Comparison of ENCODE assay signal across 19 cellular contexts in genomic region chr1:177802304-177802703, GRCh38.
DNase-seq lines count a peak whose midpoint lies in the region; ATAC-seq, FAIRE-seq and TF ChIP-seq lines count a peak whose summit lies in the region.
"Had no signal": no experiment of that assay in that cellular context is flagged by ENCODE, and none has a peak within 500 bp of the region (broad histone marks: within the 10 kb centered on the region; RNA-seq: fewer than 3 reads in every experiment).

No MANE protein-coding gene starts in this region.

- peaks cover 55% of the 10 kb centered on the region for H3K9me3 Mint-ChIP-seq in nephron progenitor cell
- H3K9me3 Mint-ChIP-seq in endodermal cell = peaks cover 28% of the 10 kb centered on the region

- 88% methylated on average over 2 of the region's 2 CpGs; no CpG with 5 or more reads in 1 of the 2 experiments for WGBS in H1 (ENCODE audit: extremely low coverage in 1 of 2, insufficient coverage in 1 of 2, insufficient read length in 1 of 2, insufficient replicate concordance in 2 of 2, low coverage in 1 of 2, low lambda C conversion rate in 2 of 2, missing lambda C conversion rate in 1 of 2), 2 experiments
- WGBS in endodermal cell (ENCODE audit: insufficient coverage in 1 of 2, insufficient read length in 1 of 2), 2 experiments = 93% methylated on average over 2 of the region's 2 CpGs; no CpG with 5 or more reads in 1 of the 2 experiments

- H3K36me3 ChIP-seq in H1 (ENCODE audit: control insufficient read depth in 2 of 4, insufficient read depth in 4 of 4, low read length in 3 of 4) = no peaks in the 10 kb centered on the region
- no peaks in the 10 kb centered on the region for H3K36me3 ChIP-seq in gastrocnemius medialis
- no peaks in the 10 kb centered on the region for H3K36me3 ChIP-seq in endodermal cell (ENCODE audit: control insufficient read depth, insufficient read depth, low read length)
- H3K36me3 ChIP-seq: BLaER1 had no signal

- H2BK12ac ChIP-seq in H1 (ENCODE audit: low read depth, low read length) = 0 out of 2 replicates have a peak overlapping the region, but pooled peaks have one; percentile 68

- H3K4me1 Mint-ChIP-seq in nephron progenitor cell = peaks cover 42% of the 10 kb centered on the region
- no peaks in the 10 kb centered on the region for H3K4me1 Mint-ChIP-seq in endodermal cell
- H3K4me1 Mint-ChIP-seq: CD4-positive, CD25-positive, alpha-beta regulatory T cell had no signal

- DNase-seq in H1 (ENCODE audit: low read depth in 1 of 2, low spot score in 2 of 2) (no peak), nephron progenitor cell (no peak), gastrocnemius medialis (peak in 1 of 2 donors; percentile 14), amygdala (lab: John Stamatoyannopoulos, UW) (no peak), endodermal cell (no peak)
- DNase-seq: Caco-2; CD4-positive, CD25-positive, alpha-beta regulatory T cell; CD8-positive, alpha-beta T cell; DMS79; EL; GDM1; GM23248; H9 had no signal

- no peak overlapping the region for H3K4me3 Mint-ChIP-seq in nephron progenitor cell
- H3K4me3 Mint-ChIP-seq in endodermal cell = no peak overlapping the region
- H3K4me3 Mint-ChIP-seq: CD4-positive, CD25-positive, alpha-beta regulatory T cell; CD8-positive, alpha-beta T cell; H9 had no signal

- in situ Hi-C loops in gastrocnemius medialis (cut with MboI; ENCODE audit: low sequenced_read_pairs in 4 of 4) = no loop called here

- H3K4me3 ChIP-seq in H1 (ENCODE audit: extremely low read depth in 1 of 4, insufficient read depth in 2 of 4, low read depth in 3 of 4, low read length in 4 of 4) (no peak overlapping the region), gastrocnemius medialis (no peak overlapping the region), endodermal cell (ENCODE audit: low read length) (no peak overlapping the region)
- H3K4me3 ChIP-seq: BLaER1, GM12878, GM23248 had no signal

- CTCF ChIA-PET in H1 (lab: Charles Lee; ENCODE audit: partially characterized antibody) = interaction anchor here (1.0 to 1.5 kb wide), 3 partner anchors 18 to 119 kb away, joined by 3 read pairs; no protein-coding TSS in a partner anchor

- TF ChIP-seq POLR2A in H1 (IDR thresholded peaks at IDR 0.05; ENCODE audit: control extremely low read depth in 1 of 2, low read depth in 2 of 2, low read length in 2 of 2) (no peak), gastrocnemius medialis (IDR thresholded peaks at IDR 0.05) (no peak)

- H3K27ac ChIP-seq in H1 (ENCODE audit: low read depth, low read length) (no peak overlapping the region), gastrocnemius medialis (peak overlapping the region in 3 of 4 donors; percentile 68 to 75 (median 75)), endodermal cell (ENCODE audit: low read depth, low read length) (no peak overlapping the region)
- H3K27ac ChIP-seq: BLaER1, C4-2B, GM23248 had no signal

- POLR2A ChIA-PET in H1 (lab: Charles Lee; ENCODE audit: partially characterized antibody) = interaction anchor here (1.0 kb wide), 1 partner anchor 9 kb away, joined by 3 read pairs; no protein-coding TSS in a partner anchor

- H3K14ac ChIP-seq in H1 (ENCODE audit: insufficient read length) = no peak overlapping the region

- H3K27me3 ChIP-seq in H1 (replicated peaks in 1 of 4; ENCODE audit: control insufficient read depth in 3 of 4, extremely low read depth in 1 of 4, insufficient read depth in 3 of 4, low read length in 3 of 4) (no peaks in the 10 kb centered on the region), gastrocnemius medialis (no peaks in the 10 kb centered on the region), endodermal cell (ENCODE audit: control insufficient read depth, insufficient read depth, low read length, poor library complexity, severe bottlenecking) (no peaks in the 10 kb centered on the region)
- H3K27me3 ChIP-seq: BLaER1 had no signal

- H2BK20ac ChIP-seq in H1 (ENCODE audit: low read length) = no peak overlapping the region

- no peak overlapping the region for H3K4me2 ChIP-seq in H1 (ENCODE audit: insufficient read depth in 1 of 2, low read depth in 2 of 2, low read length in 2 of 2)
- H3K4me2 ChIP-seq: BLaER1 had no signal

- no peak overlapping the region for H2AK5ac ChIP-seq in H1 (ENCODE audit: low read depth, low read length)

- H3K4me1 ChIP-seq in H1 (replicated peaks in 1 of 4; ENCODE audit: control insufficient read depth in 3 of 4, insufficient read depth in 4 of 4, low read length in 3 of 4) (peaks cover 0 to 7% (median under 1%) of the 10 kb centered on the region in 4 experiments; a peak in 2 of 7 replicates), gastrocnemius medialis (peaks cover 15 to 30% of the 10 kb centered on the region in 2 donors), endodermal cell (ENCODE audit: control insufficient read depth, insufficient read depth, low read length) (no peaks in the 10 kb centered on the region)
- H3K4me1 ChIP-seq: Caco-2 had no signal

- H3K9me3 ChIP-seq in H1 (ENCODE audit: insufficient read depth in 2 of 2, low read depth in 1 of 2, low read length in 1 of 2) (peaks cover 0 to 8% of the 10 kb centered on the region in 2 experiments; a peak in 1 of 4 replicates), gastrocnemius medialis (no peaks in the 10 kb centered on the region), endodermal cell (ENCODE audit: control insufficient read depth, low read length) (peaks cover 12% of the 10 kb centered on the region)
- H3K9me3 ChIP-seq: Caco-2 had no signal

- no peaks in the 10 kb centered on the region for H3K23me2 ChIP-seq in H1 (ENCODE audit: low read depth, low read length)

- H3K79me2 ChIP-seq in H1 (ENCODE audit: control insufficient read depth in 1 of 2, insufficient read depth in 2 of 2, low read length in 2 of 2) = no peaks in the 10 kb centered on the region

- TF ChIP-seq CTCF in H1 (IDR thresholded peaks at IDR 0.05; ENCODE audit: control extremely low read depth in 1 of 3, insufficient read depth in 1 of 3, low read depth in 1 of 3, low read length in 3 of 3) = no peak
- no peak for TF ChIP-seq CTCF in nephron progenitor cell (IDR thresholded peaks at IDR 0.05)
- no peak for TF ChIP-seq CTCF in gastrocnemius medialis (IDR thresholded peaks at IDR 0.05 in 4 of 5, conservative IDR thresholded peaks at IDR 0.05 in 1 of 5)
- TF ChIP-seq CTCF in endodermal cell (conservative IDR thresholded peaks at IDR 0.05) = no peak

- H3K27ac Mint-ChIP-seq in nephron progenitor cell (peak overlapping the region; percentile 37), endodermal cell (no peak overlapping the region)
- H3K27ac Mint-ChIP-seq: CD4-positive, CD25-positive, alpha-beta regulatory T cell; CD8-positive, alpha-beta T cell; H9 had no signal

- H2BK120ac ChIP-seq in H1 (replicated peaks; ENCODE audit: low read depth, low read length) = no peak overlapping the region

- no peak overlapping the region for H2BK5ac ChIP-seq in H1 (ENCODE audit: low read depth, low read length)

- no peak for FAIRE-seq in H1 (lab: Jason Lieb, UNC)
- FAIRE-seq: GM12878, GM19239 had no signal

- no peak overlapping the region for H4K5ac ChIP-seq in H1 (ENCODE audit: insufficient read length, low read depth, low read length)

- no peak for TF ChIP-seq EP300 in H1 (IDR thresholded peaks at IDR 0.05; ENCODE audit: borderline replicate concordance in 1 of 2, low read depth in 2 of 2, low read length in 2 of 2)

- H3K4ac ChIP-seq in H1 (replicated peaks; ENCODE audit: insufficient read length, low read depth, low read length) = no peak overlapping the region

- H3K27me3 Mint-ChIP-seq in nephron progenitor cell (ENCODE audit: low read depth, poor library complexity) = peaks cover 19% of the 10 kb centered on the region
- no peaks in the 10 kb centered on the region for H3K27me3 Mint-ChIP-seq in endodermal cell (ENCODE audit: insufficient read depth)

- no peak overlapping the region for H4K8ac ChIP-seq in H1 (ENCODE audit: extremely low read depth, insufficient read depth, low read length)

- H2AFZ ChIP-seq in H1 (ENCODE audit: low read length) = no peak overlapping the region
- H2AFZ ChIP-seq: GM23248 had no signal

- intact Hi-C loops in gastrocnemius medialis (cut with DNase I; ENCODE audit: low total_unique reads) = no loop called here

- no peak overlapping the region for H3K18ac ChIP-seq in H1 (ENCODE audit: extremely low read depth, low read length)

- H3K36me3 Mint-ChIP-seq in nephron progenitor cell (ENCODE audit: low read depth) = peaks cover 16% of the 10 kb centered on the region
- H3K36me3 Mint-ChIP-seq in endodermal cell (ENCODE audit: low read depth) = peaks cover 3% of the 10 kb centered on the region
- H3K36me3 Mint-ChIP-seq: CD4-positive, CD25-positive, alpha-beta regulatory T cell; CD8-positive, alpha-beta T cell had no signal

- H3K56ac ChIP-seq in H1 (replicated peaks; ENCODE audit: insufficient read length, low read depth, low read length) = no peak overlapping the region

- H3K9ac ChIP-seq in H1 (replicated peaks in 1 of 4; ENCODE audit: extremely low read depth in 1 of 4, low read depth in 3 of 4, low read length in 3 of 4) (no peak overlapping the region), endodermal cell (ENCODE audit: extremely low read depth, low read length, poor library complexity, severe bottlenecking) (no peak overlapping the region)
- H3K9ac ChIP-seq: BLaER1, GM23248 had no signal

- ATAC-seq in gastrocnemius medialis = no peak
- no peak for ATAC-seq in HG03521 (IDR thresholded peaks at IDR 0.05; ENCODE audit: unreplicated experiment)
- ATAC-seq: CD8-positive, alpha-beta T cell; GM12878; HCT116 had no signal

- H4K20me1 ChIP-seq in H1 (replicated peaks in 1 of 2; ENCODE audit: control insufficient read depth in 1 of 2, insufficient read depth in 2 of 2, low read length in 2 of 2) = no peaks in the 10 kb centered on the region
- H4K20me1 ChIP-seq: BLaER1 had no signal

- H3K23ac ChIP-seq in H1 (ENCODE audit: insufficient read length) = no peak overlapping the region

- H3K79me1 ChIP-seq in H1 (ENCODE audit: low read depth, low read length) = no peaks in the 10 kb centered on the region

- TF ChIP-seq RAD21 in H1 (IDR thresholded peaks at IDR 0.05 in 1 of 2, conservative IDR thresholded peaks at IDR 0.05 in 1 of 2; ENCODE audit: low read depth in 2 of 2, low read length in 2 of 2) = no peak

- no peak overlapping the region for H2BK15ac ChIP-seq in H1 (ENCODE audit: low read length)

- no peak overlapping the region for H4K91ac ChIP-seq in H1 (replicated peaks; ENCODE audit: insufficient read length, low read length)

TF ChIP-seq in H1, 55 proteins besides CTCF, POLR2A, EP300 and RAD21 (continues in another document):
- TF ChIP-seq EGR1 (IDR thresholded peaks at IDR 0.05; ENCODE audit: borderline replicate concordance, low read depth, low read length) (no peak), RBBP5 (IDR thresholded peaks at IDR 0.05; ENCODE audit: borderline replicate concordance, low read depth, low read length) (no peak), SIX5 (IDR thresholded peaks at IDR 0.05; ENCODE audit: low read depth, low read length) (no peak), NANOG (IDR thresholded peaks at IDR 0.05; ENCODE audit: insufficient read depth, low read depth, low read length, poor library complexity, severe bottlenecking) (no peak), ZNF274 (IDR thresholded peaks at IDR 0.05; ENCODE audit: borderline replicate concordance, extremely low read depth, low read length) (no peak), HDAC2 (IDR thresholded peaks at IDR 0.05; ENCODE audit: borderline replicate concordance in 1 of 2, low read depth in 2 of 2, low read length in 2 of 2) (no peak), MAFK (IDR thresholded peaks at IDR 0.05; ENCODE audit: low read depth, low read length) (no peak)

Comparison
In these comparisons a context has a peak if more than half of its experiments do, and no peak if none do; other contexts are left out.
1. H3K27ac ChIP-seq: peak in gastrocnemius medialis (3 of 4); none in H1 (single experiment) and endodermal cell (single experiment).